18 cellular contexts compared by ENCODE assay signal in genomic region chr5:15694694-15695093, GRCh38.
DNase-seq lines count a peak whose midpoint lies in the region; ATAC-seq and TF ChIP-seq lines count a peak whose summit lies in the region.
"Had no signal": no experiment of that assay in that cellular context is flagged by ENCODE, and none has a peak within 500 bp of the region (broad histone marks: within the 10 kb centered on the region; RNA-seq: fewer than 3 reads in every experiment).

No MANE protein-coding gene starts in this region.

- H3K27me3 ChIP-seq in fibroblast of lung (ENCODE audit: control insufficient read depth, insufficient read depth, low read length) = no peaks in the 10 kb centered on the region
- no peaks in the 10 kb centered on the region for H3K27me3 ChIP-seq in testis
- no peaks in the 10 kb centered on the region for H3K27me3 ChIP-seq in esophagus squamous epithelium

- no peaks in the 10 kb centered on the region for H3K79me2 ChIP-seq in fibroblast of lung (ENCODE audit: control insufficient read depth, insufficient read depth, low read length)

- TF ChIP-seq CTCF in fibroblast of lung (conservative IDR thresholded peaks at IDR 0.05 in 1 of 2, IDR thresholded peaks at IDR 0.05 in 1 of 2; ENCODE audit: low read depth in 1 of 2, low read length in 2 of 2) (no peak), mucosa of descending colon (IDR thresholded peaks at IDR 0.05) (no peak), testis (IDR thresholded peaks at IDR 0.05) (no peak), esophagus squamous epithelium (IDR thresholded peaks at IDR 0.05) (no peak)

- H4K20me1 ChIP-seq in fibroblast of lung (ENCODE audit: control insufficient read depth, extremely low read depth, insufficient read depth, low read length) = no peaks in the 10 kb centered on the region

- H3K9me3 Mint-ChIP-seq in activated T-cell treated with anti-CD3 and anti-CD28 coated beads, Interleukin-2, amount 50 U/mL, for 72 hours = peaks cover 2 to 3% of the 10 kb centered on the region in 2 donors

- peaks cover 10% of the 10 kb centered on the region for H3K4me1 ChIP-seq in fibroblast of lung (ENCODE audit: control insufficient read depth, extremely low read depth, insufficient read depth, low read length)
- peaks cover 6% of the 10 kb centered on the region for H3K4me1 ChIP-seq in mucosa of descending colon (ENCODE audit: low read depth)
- H3K4me1 ChIP-seq in testis = peaks cover 25% of the 10 kb centered on the region
- peaks cover 0 to 26% (median 9%) of the 10 kb centered on the region in 3 donors for H3K4me1 ChIP-seq in esophagus squamous epithelium

- intact Hi-C loops in mucosa of descending colon (cut with DNase I, micrococcal nuclease) (no loop called here), testis (cut with DNase I; ENCODE audit: low total_unique reads) (no loop called here), esophagus squamous epithelium (cut with DNase I) (no loop called here)

- H2AFZ ChIP-seq in fibroblast of lung (ENCODE audit: low read length) = no peak overlapping the region

- peak; percentile 79 for ATAC-seq in mucosa of descending colon
- no peak for ATAC-seq in activated T-cell treated with anti-CD3 and anti-CD28 coated beads, Interleukin-2, amount 50 U/mL, for 72 hours (replicated peaks in 1 of 2)
- no peak for ATAC-seq in GM21360 (IDR thresholded peaks at IDR 0.05; ENCODE audit: unreplicated experiment)

- peak overlapping the region; percentile 37 for H3K4me2 ChIP-seq in fibroblast of lung (ENCODE audit: extremely low read depth, insufficient read depth, low read length)

- WGBS in testis, 2 donors = 34 to 56% methylated on average over 2 of the region's 2 CpGs
- 58 to 61% methylated on average over 2 of the region's 2 CpGs for WGBS in esophagus squamous epithelium, 2 donors

- H3K36me3 ChIP-seq in fibroblast of lung (ENCODE audit: control insufficient read depth, insufficient read depth, low read length) (no peaks in the 10 kb centered on the region), mucosa of descending colon (ENCODE audit: low read depth) (no peaks in the 10 kb centered on the region), testis (ENCODE audit: low read depth, missing control alignments) (no peaks in the 10 kb centered on the region), esophagus squamous epithelium (no peaks in the 10 kb centered on the region)

- no peak overlapping the region for H3K4me3 Mint-ChIP-seq in activated T-cell treated with anti-CD3 and anti-CD28 coated beads, Interleukin-2, amount 50 U/mL, for 72 hours
- H3K4me3 Mint-ChIP-seq: activated naive CD4-positive, alpha-beta T cell treated with anti-CD3 and anti-CD28 coated beads, Interleukin-2, amount 10 ng/mL, durations not matched to agents 7 days and 5 days; CD4-positive, CD25-positive, alpha-beta regulatory T cell; stimulated activated naive CD8-positive, alpha-beta T cell treated with anti-CD3 and anti-CD28 coated beads, Interleukin-15, amount 100 ng/mL, for 72 hours had no signal

- TF ChIP-seq POLR2A in testis (IDR thresholded peaks at IDR 0.05) = no peak
- TF ChIP-seq POLR2A in esophagus squamous epithelium (IDR thresholded peaks at IDR 0.05) = no peak

- no peaks in the 10 kb centered on the region for H3K27me3 Mint-ChIP-seq in activated T-cell treated with anti-CD3 and anti-CD28 coated beads, Interleukin-2, amount 50 U/mL, for 72 hours (ENCODE audit: low read depth)
- H3K27me3 Mint-ChIP-seq: activated naive CD4-positive, alpha-beta T cell treated with anti-CD3 and anti-CD28 coated beads, Interleukin-2, amount 10 ng/mL, durations not matched to agents 7 days and 5 days; CD4-positive, CD25-positive, alpha-beta regulatory T cell; progenitor cell of endocrine pancreas; stimulated activated naive CD8-positive, alpha-beta T cell treated with anti-CD3 and anti-CD28 coated beads, Interleukin-15, amount 100 ng/mL, for 72 hours had no signal

- no peak overlapping the region for H3K9ac ChIP-seq in fibroblast of lung (ENCODE audit: insufficient read depth, low read length)

- no peak overlapping the region for H3K27ac Mint-ChIP-seq in activated T-cell treated with anti-CD3 and anti-CD28 coated beads, Interleukin-2, amount 50 U/mL, for 72 hours
- H3K27ac Mint-ChIP-seq: activated naive CD4-positive, alpha-beta T cell treated with anti-CD3 and anti-CD28 coated beads, Interleukin-2, amount 10 ng/mL, durations not matched to agents 7 days and 5 days; CD4-positive, CD25-positive, alpha-beta regulatory T cell; progenitor cell of endocrine pancreas had no signal

- H3K27ac ChIP-seq in fibroblast of lung (ENCODE audit: insufficient read depth, low read length) (no peak overlapping the region), testis (peak overlapping the region; percentile 63 to 84), esophagus squamous epithelium (no peak overlapping the region)

- peak; percentile 23 for DNase-seq in M059J (ENCODE audit: low read depth)
- DNase-seq in fibroblast of lung (ENCODE audit: low read depth in 2 of 2) = peak; percentile 46 to 76
- peak in 1 of 3 donors; percentile 9 for DNase-seq in mucosa of descending colon
- peak; percentile 28 for DNase-seq in testis
- no peak for DNase-seq in UCSD-AML1 (lab: John Stamatoyannopoulos, UW; ENCODE audit: unreplicated experiment)
- no peak for DNase-seq in activated T-cell treated with anti-CD3 and anti-CD28 coated beads, Interleukin-2, amount 50 U/mL, for 72 hours
- DNase-seq in esophagus squamous epithelium (lab: John Stamatoyannopoulos, UW) = no peak
- DNase-seq: activated naive CD4-positive, alpha-beta T cell treated with anti-CD3 and anti-CD28 coated beads, Interleukin-2, amount 10 ng/mL, durations not matched to agents 7 days and 5 days; CD4-positive, CD25-positive, alpha-beta regulatory T cell; cortex of kidney; Karpas-422; left cardiac atrium; NCI-H2029 treated with DMSO at 0.1 percent for 48 hours; SHP77; stimulated activated CD4-positive, alpha-beta T cell treated with anti-CD3 and anti-CD28 coated beads, Interleukin-4, amount 100 ng/mL, for 4 hours; stimulated activated naive CD8-positive, alpha-beta T cell treated with anti-CD3 and anti-CD28 coated beads, Interleukin-15, amount 100 ng/mL, for 72 hours had no signal

- H3K4me3 ChIP-seq in fibroblast of lung (replicated peaks in 1 of 4; ENCODE audit: control extremely low read depth in 1 of 4, insufficient read depth in 1 of 4, low read depth in 3 of 4, low read length in 4 of 4) = no peak overlapping the region
- no peak overlapping the region for H3K4me3 ChIP-seq in mucosa of descending colon
- H3K4me3 ChIP-seq in testis = no peak overlapping the region
- no peak overlapping the region for H3K4me3 ChIP-seq in esophagus squamous epithelium

- H3K9me3 ChIP-seq in fibroblast of lung (ENCODE audit: control insufficient read depth, insufficient read depth, low read depth, low read length) = no peaks in the 10 kb centered on the region
- H3K9me3 ChIP-seq in mucosa of descending colon = no peaks in the 10 kb centered on the region
- H3K9me3 ChIP-seq in testis = no peaks in the 10 kb centered on the region
- H3K9me3 ChIP-seq in esophagus squamous epithelium = no peaks in the 10 kb centered on the region

- H3K36me3 Mint-ChIP-seq in activated T-cell treated with anti-CD3 and anti-CD28 coated beads, Interleukin-2, amount 50 U/mL, for 72 hours (ENCODE audit: insufficient read depth in 2 of 2) = no peaks in the 10 kb centered on the region
- H3K36me3 Mint-ChIP-seq: activated naive CD4-positive, alpha-beta T cell treated with anti-CD3 and anti-CD28 coated beads, Interleukin-2, amount 10 ng/mL, durations not matched to agents 7 days and 5 days; CD4-positive, CD25-positive, alpha-beta regulatory T cell had no signal

- H3K4me1 Mint-ChIP-seq in activated T-cell treated with anti-CD3 and anti-CD28 coated beads, Interleukin-2, amount 50 U/mL, for 72 hours (ENCODE audit: low read depth) = no peaks in the 10 kb centered on the region
- H3K4me1 Mint-ChIP-seq: activated naive CD4-positive, alpha-beta T cell treated with anti-CD3 and anti-CD28 coated beads, Interleukin-2, amount 10 ng/mL, durations not matched to agents 7 days and 5 days; CD4-positive, CD25-positive, alpha-beta regulatory T cell; stimulated activated naive CD8-positive, alpha-beta T cell treated with anti-CD3 and anti-CD28 coated beads, Interleukin-15, amount 100 ng/mL, for 72 hours had no signal

Comparison
In these comparisons a context has a peak if more than half of its experiments do, and no peak if none do; other contexts are left out.
1. DNase-seq: peak in M059J (single experiment), fibroblast of lung (2 of 2) and testis (single experiment); none in UCSD-AML1 (single experiment), activated T-cell treated with anti-CD3 and anti-CD28 coated beads, Interleukin-2, amount 50 U/mL, for 72 hours (0 of 2) and esophagus squamous epithelium (single experiment).
2. H3K27ac ChIP-seq: peak in testis (2 of 2); none in fibroblast of lung (single experiment) and esophagus squamous epithelium (0 of 4).